In genomic region chr16:56774009-56774408, GRCh38 we compare ENCODE assay signal across 28 cellular contexts.
"Had no signal": no experiment of that assay in that cellular context is flagged by ENCODE, and none has a peak within 500 bp of the region (broad histone marks: within the 10 kb centered on the region; RNA-seq: fewer than 3 reads in every experiment).

No MANE protein-coding gene starts in this region.

- H3K27me3 Mint-ChIP-seq: activated CD4-positive, alpha-beta memory T cell treated with anti-CD3 and anti-CD28 coated beads, Interleukin-2, amount 10 ng/mL, durations not matched to agents 7 days and 5 days; activated CD4-positive, alpha-beta T cell treated with anti-CD3 and anti-CD28 coated beads, Interleukin-2, amount 10 ng/mL, durations not matched to agents 7 days and 5 days; activated naive CD4-positive, alpha-beta T cell treated with anti-CD3 and anti-CD28 coated beads, Interleukin-2, amount 50 U/mL, for 24 hours; activated naive CD8-positive, alpha-beta T cell treated with anti-CD3 and anti-CD28 coated beads, Interleukin-2, amount 50 U/mL, for 24 hours; central memory CD8-positive, alpha-beta T cell; dendritic cell treated with granulocyte-macrophage colony-stimulating factor and Interleukin-4, amounts not matched to agents 40 ng/mL and 50 ng/mL, for 4 days; natural killer cell treated with Interleukin-12 subunit alpha and Interleukin-12 subunit beta and Interleukin-15 and Interleukin-18, amount 100 ng/mL, for 72 hours; progenitor cell of endocrine pancreas had no signal

- H3K4me3 ChIP-seq: esophagus muscularis mucosa, heart right ventricle, left ventricle myocardium inferior, lung, mucosa of descending colon, sigmoid colon, tibial nerve had no signal

- H3K9me3 ChIP-seq: esophagus muscularis mucosa, heart right ventricle, left ventricle myocardium inferior, mucosa of descending colon, sigmoid colon, tibial nerve had no signal

- H3K36me3 Mint-ChIP-seq: natural killer cell treated with Interleukin-12 subunit alpha and Interleukin-12 subunit beta and Interleukin-15 and Interleukin-18, amount 100 ng/mL, for 72 hours had no signal

- H3K4me3 Mint-ChIP-seq: activated CD4-positive, alpha-beta memory T cell treated with anti-CD3 and anti-CD28 coated beads, Interleukin-2, amount 10 ng/mL, durations not matched to agents 7 days and 5 days; activated CD4-positive, alpha-beta T cell treated with anti-CD3 and anti-CD28 coated beads, Interleukin-2, amount 10 ng/mL, durations not matched to agents 7 days and 5 days; activated naive CD4-positive, alpha-beta T cell treated with anti-CD3 and anti-CD28 coated beads, Interleukin-2, amount 50 U/mL, for 24 hours; activated naive CD8-positive, alpha-beta T cell treated with anti-CD3 and anti-CD28 coated beads, Interleukin-2, amount 50 U/mL, for 24 hours; central memory CD8-positive, alpha-beta T cell; dendritic cell treated with granulocyte-macrophage colony-stimulating factor and Interleukin-4, amounts not matched to agents 40 ng/mL and 50 ng/mL, for 4 days; natural killer cell treated with Interleukin-12 subunit alpha and Interleukin-12 subunit beta and Interleukin-15 and Interleukin-18, amount 100 ng/mL, for 72 hours; T-helper 1 cell treated with Interleukin-12 subunit alpha and Interleukin-12 subunit beta and Interleukin-4 antibody, amounts not matched to agents 30 μg/mL and 1 μg/mL, for 36 hours had no signal

- H3K9me3 Mint-ChIP-seq: activated CD4-positive, alpha-beta memory T cell treated with anti-CD3 and anti-CD28 coated beads, Interleukin-2, amount 10 ng/mL, durations not matched to agents 7 days and 5 days; activated CD4-positive, alpha-beta T cell treated with anti-CD3 and anti-CD28 coated beads, Interleukin-2, amount 10 ng/mL, durations not matched to agents 7 days and 5 days; activated naive CD4-positive, alpha-beta T cell treated with anti-CD3 and anti-CD28 coated beads, Interleukin-2, amount 50 U/mL, for 24 hours; activated naive CD8-positive, alpha-beta T cell treated with anti-CD3 and anti-CD28 coated beads, Interleukin-2, amount 50 U/mL, for 24 hours; activated T-helper 2 cell treated with anti-CD3 and anti-CD28 coated beads, Interferon-gamma antibody, Interleukin-2, Interleukin-4, amounts not matched to agents 10 μg/mL and 5 μg/mL and 100 μg/mL, durations not matched to agents 14 hours and 24 hours and 36 hours; central memory CD8-positive, alpha-beta T cell; dendritic cell treated with granulocyte-macrophage colony-stimulating factor and Interleukin-4, amounts not matched to agents 40 ng/mL and 50 ng/mL, for 4 days; natural killer cell treated with Interleukin-12 subunit alpha and Interleukin-12 subunit beta and Interleukin-15 and Interleukin-18, amount 100 ng/mL, for 72 hours; T-helper 1 cell treated with Interleukin-12 subunit alpha and Interleukin-12 subunit beta and Interleukin-4 antibody, amounts not matched to agents 30 μg/mL and 1 μg/mL, for 36 hours had no signal

- DNase-seq: activated CD4-positive, alpha-beta memory T cell treated with anti-CD3 and anti-CD28 coated beads, Interleukin-2, amount 10 ng/mL, durations not matched to agents 7 days and 5 days; activated CD4-positive, alpha-beta T cell treated with anti-CD3 and anti-CD28 coated beads for 1 hour; activated CD4-positive, alpha-beta T cell treated with anti-CD3 and anti-CD28 coated beads, Interleukin-2, amount 10 ng/mL, durations not matched to agents 7 days and 5 days; activated naive CD8-positive, alpha-beta T cell treated with anti-CD3 and anti-CD28 coated beads, Interleukin-2, amount 50 U/mL, for 24 hours; activated T-cell treated with anti-CD3 and anti-CD28 coated beads, Interleukin-2, amount 50 U/mL, for 48 hours; amygdala; foreskin keratinocyte; heart right ventricle; left ventricle myocardium inferior; mesendoderm; mucosa of descending colon; sigmoid colon; small intestine; stimulated activated CD4-positive, alpha-beta T cell treated with anti-CD3 and anti-CD28 coated beads, Interleukin-1b, Interleukin-23, amount 100 ng/mL, for 48 hours; stimulated activated naive CD4-positive, alpha-beta T cell; T-helper 9 cell had no signal

- H3K27ac ChIP-seq: esophagus muscularis mucosa, foreskin keratinocyte, heart right ventricle, left ventricle myocardium inferior, sigmoid colon, tibial nerve had no signal

- FAIRE-seq: bronchial epithelial cell, small intestine, TTC549 had no signal

- H3K27ac Mint-ChIP-seq: activated CD4-positive, alpha-beta memory T cell treated with anti-CD3 and anti-CD28 coated beads, Interleukin-2, amount 10 ng/mL, durations not matched to agents 7 days and 5 days; activated CD4-positive, alpha-beta T cell treated with anti-CD3 and anti-CD28 coated beads, Interleukin-2, amount 10 ng/mL, durations not matched to agents 7 days and 5 days; activated naive CD4-positive, alpha-beta T cell treated with anti-CD3 and anti-CD28 coated beads, Interleukin-2, amount 50 U/mL, for 24 hours; activated naive CD8-positive, alpha-beta T cell treated with anti-CD3 and anti-CD28 coated beads, Interleukin-2, amount 50 U/mL, for 24 hours; activated T-helper 2 cell treated with anti-CD3 and anti-CD28 coated beads, Interferon-gamma antibody, Interleukin-2, Interleukin-4, amounts not matched to agents 10 μg/mL and 5 μg/mL and 100 μg/mL, durations not matched to agents 14 hours and 24 hours and 36 hours; dendritic cell treated with granulocyte-macrophage colony-stimulating factor and Interleukin-4, amounts not matched to agents 40 ng/mL and 50 ng/mL, for 4 days; natural killer cell treated with Interleukin-12 subunit alpha and Interleukin-12 subunit beta and Interleukin-15 and Interleukin-18, amount 100 ng/mL, for 72 hours; progenitor cell of endocrine pancreas; T-helper 1 cell treated with Interleukin-12 subunit alpha and Interleukin-12 subunit beta and Interleukin-4 antibody, amounts not matched to agents 30 μg/mL and 1 μg/mL, for 36 hours had no signal

- H3K36me3 ChIP-seq: esophagus muscularis mucosa, heart right ventricle, left ventricle myocardium inferior, sigmoid colon, tibial nerve had no signal

- H3K27me3 ChIP-seq: esophagus muscularis mucosa, foreskin keratinocyte, heart right ventricle, sigmoid colon, tibial nerve had no signal

- ATAC-seq: activated naive CD8-positive, alpha-beta T cell treated with anti-CD3 and anti-CD28 coated beads, Interleukin-2, amount 50 U/mL, for 24 hours; foreskin keratinocyte; heart right ventricle; mucosa of descending colon; natural killer cell treated with Interleukin-12 subunit alpha and Interleukin-12 subunit beta and Interleukin-15 and Interleukin-18, amount 100 ng/mL, for 72 hours had no signal
